Comparison of ENCODE assay signal across 15 cellular contexts in the genomic region with DNA sequence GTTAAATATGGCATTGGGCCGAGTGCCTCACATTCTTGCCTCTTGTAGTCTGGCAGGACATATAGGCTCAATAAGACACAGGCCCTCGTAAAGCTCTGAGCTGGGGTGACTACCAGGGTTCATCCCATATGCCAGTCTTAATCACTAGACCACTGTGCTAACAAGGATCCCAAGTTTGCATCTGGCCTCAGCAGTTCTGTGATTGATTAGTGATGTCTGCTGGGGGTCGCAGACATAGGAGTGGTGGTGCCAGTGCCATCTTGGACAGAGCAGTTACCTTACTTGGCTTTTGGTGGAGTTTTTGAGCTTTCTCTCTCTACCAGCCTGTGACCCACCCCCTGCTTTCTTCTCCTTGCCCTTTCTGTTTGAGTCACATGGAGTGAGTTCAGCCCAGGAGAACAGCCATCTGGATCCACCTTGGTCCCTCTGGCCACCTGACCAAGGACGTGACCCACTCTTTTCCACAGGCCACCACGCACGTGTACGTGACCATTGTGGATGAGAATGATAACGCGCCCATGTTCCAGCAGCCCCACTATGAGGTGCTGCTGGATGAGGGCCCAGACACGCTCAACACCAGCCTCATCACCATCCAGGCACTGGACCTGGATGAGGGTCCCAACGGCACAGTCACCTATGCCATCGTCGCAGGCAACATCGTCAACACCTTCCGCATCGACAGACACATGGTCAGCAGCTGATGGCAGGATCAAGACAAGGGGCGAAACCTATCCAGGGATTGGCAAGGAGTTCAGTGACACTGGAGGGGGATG. TPM values are rescaled to one million over a fixed set of nuclear protein-coding genes. Genes with fewer than 3 reads are reported as not detected.
"Had no signal": no experiment of that assay in that cellular context is flagged by ENCODE, and none has a peak within 500 bp of the region (broad histone marks: within the 10 kb centered on the region; RNA-seq: fewer than 3 reads in every experiment).

No MANE protein-coding gene starts in this region.

- H3K9me3 Mint-ChIP-seq: immature natural killer cell had no signal

- H3K27me3 ChIP-seq: esophagus squamous epithelium, sigmoid colon had no signal

- H3K4me3 ChIP-seq: esophagus squamous epithelium, psoas muscle, sigmoid colon, thoracic aorta had no signal

- H3K27me3 Mint-ChIP-seq: naive thymus-derived CD4-positive, alpha-beta T cell had no signal

- FAIRE-seq: endometrium had no signal

- H3K36me3 ChIP-seq: esophagus squamous epithelium, sigmoid colon, thoracic aorta had no signal

- H3K36me3 Mint-ChIP-seq: immature natural killer cell had no signal

- H3K9me3 ChIP-seq: esophagus squamous epithelium, psoas muscle, sigmoid colon, thoracic aorta had no signal

- DNase-seq: activated CD8-positive, alpha-beta memory T cell treated with anti-CD3 and anti-CD28 coated beads for 24 hours; activated naive CD4-positive, alpha-beta T cell treated with anti-CD3 and anti-CD28 coated beads, Interleukin-2, amount 50 U/mL, for 16 hours; anterior cingulate cortex; esophagus squamous epithelium; foreskin fibroblast; immature natural killer cell; left colon; naive thymus-derived CD4-positive, alpha-beta T cell; psoas muscle; sigmoid colon; stimulated activated CD4-positive, alpha-beta T cell treated with anti-CD3 and anti-CD28 coated beads, Interleukin-12 subunit alpha, Interleukin-12 subunit beta, amount 100 ng/mL, for 4 hours; stimulated activated naive CD4-positive, alpha-beta T cell treated with Interleukin-2 at 50 U/mL for 16 hours had no signal

- H3K27ac ChIP-seq: psoas muscle, sigmoid colon, thoracic aorta had no signal

- ATAC-seq: naive thymus-derived CD4-positive, alpha-beta T cell; psoas muscle had no signal

RNA-seq across cellular contexts. Expression of gene C10orf105, which starts 57.8 kb away (rescaled TPM):
- total RNA-seq: lung microvascular endothelial cell, psoas muscle had no signal
- polyA plus RNA-seq: naive thymus-derived CD4-positive, alpha-beta T cell had no signal
